In the genomic region with DNA sequence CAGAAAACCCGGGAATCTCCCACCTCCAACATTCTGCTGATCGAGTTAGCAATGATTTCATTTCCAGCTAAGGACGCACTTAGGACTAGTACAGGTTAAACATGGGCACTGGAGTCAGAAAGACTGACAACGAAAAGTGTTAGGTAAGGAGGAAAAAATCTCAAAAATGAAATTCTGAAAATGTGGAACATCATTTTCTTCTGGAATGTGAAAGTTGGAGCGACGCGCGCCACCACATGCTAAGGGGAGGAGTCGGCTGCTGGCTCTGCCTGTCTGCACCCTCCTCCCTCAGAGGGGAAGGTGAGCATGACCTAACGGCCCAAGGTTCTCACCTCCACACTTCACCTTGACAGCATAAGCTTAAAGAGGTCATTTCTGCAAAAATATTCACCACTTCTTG, we compare ENCODE assay signal across 41 cellular contexts.
"Had no signal": no experiment of that assay in that cellular context is flagged by ENCODE, and none has a peak within 500 bp of the region (broad histone marks: within the 10 kb centered on the region; RNA-seq: fewer than 3 reads in every experiment).

No MANE protein-coding gene starts in this region.

- H3K36me3 ChIP-seq: adrenal gland, ascending aorta, brain microvascular endothelial cell, breast epithelium, cardiac muscle cell had no signal

- H3K4me1 ChIP-seq: adrenal gland, ascending aorta, body of pancreas, breast epithelium had no signal

- DNase-seq: activated effector memory CD4-positive, alpha-beta T cell treated with anti-CD3 and anti-CD28 coated beads, Interleukin-2, amount 50 U/mL, for 16 hours; activated effector memory CD4-positive, alpha-beta T cell treated with Interleukin-2 at 50 U/mL for 16 hours; activated gamma-delta T cell; activated gamma-delta T cell treated with Interleukin-2 at 50 U/mL for 16 hours; activated naive CD4-positive, alpha-beta T cell; activated naive CD4-positive, alpha-beta T cell treated with anti-CD3 and anti-CD28 coated beads for 36 hours; activated naive CD4-positive, alpha-beta T cell treated with anti-CD3 and anti-CD28 coated beads, Interleukin-2, amount 10 ng/mL, durations not matched to agents 7 days and 5 days; activated naive CD4-positive, alpha-beta T cell treated with anti-CD3 and anti-CD28 coated beads, Interleukin-2, amount 50 U/mL, for 16 hours; activated naive CD4-positive, alpha-beta T cell treated with Interleukin-2 at 50 U/mL for 16 hours; activated naive CD8-positive, alpha-beta T cell treated with anti-CD3 and anti-CD28 coated beads for 36 hours; activated naive CD8-positive, alpha-beta T cell treated with anti-CD3 and anti-CD28 coated beads, Interleukin-2, amount 10 ng/mL, durations not matched to agents 7 days and 5 days; activated naive CD8-positive, alpha-beta T cell treated with anti-CD3 and anti-CD28 coated beads, Interleukin-2, amount 50 U/mL, for 24 hours; activated T-cell treated with anti-CD3 and anti-CD28 coated beads for 4 hours; activated T-cell treated with anti-CD3 and anti-CD28 coated beads, Interleukin-2, amount 50 U/mL, for 1 hour; activated T-cell treated with anti-CD3 and anti-CD28 coated beads, Interleukin-2, amount 50 U/mL, for 24 hours; activated T-cell treated with anti-CD3 and anti-CD28 coated beads, Interleukin-2, amount 50 U/mL, for 4 hours; activated T-cell treated with anti-CD3 and anti-CD28 coated beads, Interleukin-2, amount 50 U/mL, for 48 hours; activated T-cell treated with anti-CD3 and anti-CD28 coated beads, Interleukin-2, amount 50 U/mL, for 72 hours; adrenal gland; amniotic stem cell; amygdala; anterior cingulate cortex; aorta; body of pancreas; brain microvascular endothelial cell; caudate nucleus; central memory CD4-positive, alpha-beta T cell; cerebellar nuclear complex had no signal

- H3K4me3 Mint-ChIP-seq: activated naive CD4-positive, alpha-beta T cell treated with anti-CD3 and anti-CD28 coated beads for 36 hours; activated naive CD4-positive, alpha-beta T cell treated with anti-CD3 and anti-CD28 coated beads, Interleukin-2, amount 10 ng/mL, durations not matched to agents 7 days and 5 days; activated naive CD4-positive, alpha-beta T cell treated with anti-CD3 and anti-CD28 coated beads, Interleukin-2, amount 50 U/mL, for 24 hours; activated naive CD8-positive, alpha-beta T cell; activated naive CD8-positive, alpha-beta T cell treated with anti-CD3 and anti-CD28 coated beads for 36 hours; activated naive CD8-positive, alpha-beta T cell treated with anti-CD3 and anti-CD28 coated beads, Interleukin-2, amount 10 ng/mL, durations not matched to agents 7 days and 5 days; activated naive CD8-positive, alpha-beta T cell treated with anti-CD3 and anti-CD28 coated beads, Interleukin-2, amount 50 U/mL, for 24 hours; activated T-cell treated with anti-CD3 and anti-CD28 coated beads, Interleukin-2, amount 50 U/mL, for 24 hours; activated T-cell treated with anti-CD3 and anti-CD28 coated beads, Interleukin-2, amount 50 U/mL, for 4 hours; activated T-cell treated with anti-CD3 and anti-CD28 coated beads, Interleukin-2, amount 50 U/mL, for 72 hours; activated T-helper 1 cell treated with anti-CD3 and anti-CD28 coated beads, Interleukin-12 subunit alpha, Interleukin-12 subunit beta, Interleukin-2, Interleukin-4 antibody, amounts not matched to agents 30 ng/mL and 10 ng/mL and 1 ng/mL, durations not matched to agents 14 hours and 24 hours and 36 hours; activated T-helper 17 cell treated with anti-CD3 and anti-CD28 coated beads, Interleukin-2, amount 50 U/mL, for 72 hours; brain; central memory CD8-positive, alpha-beta T cell had no signal

- H3K36me3 Mint-ChIP-seq: activated naive CD4-positive, alpha-beta T cell treated with anti-CD3 and anti-CD28 coated beads, Interleukin-2, amount 10 ng/mL, durations not matched to agents 7 days and 5 days; activated naive CD4-positive, alpha-beta T cell treated with anti-CD3 and anti-CD28 coated beads, Interleukin-2, amount 50 U/mL, for 24 hours; activated naive CD8-positive, alpha-beta T cell; activated naive CD8-positive, alpha-beta T cell treated with anti-CD3 and anti-CD28 coated beads for 36 hours; activated naive CD8-positive, alpha-beta T cell treated with anti-CD3 and anti-CD28 coated beads, Interleukin-2, amount 10 ng/mL, durations not matched to agents 7 days and 5 days; brain had no signal

- H3K27me3 ChIP-seq: adrenal gland, ascending aorta, body of pancreas, brain microvascular endothelial cell, breast epithelium, cardiac muscle cell had no signal

- H3K27ac Mint-ChIP-seq: activated naive CD4-positive, alpha-beta T cell treated with anti-CD3 and anti-CD28 coated beads for 36 hours; activated naive CD4-positive, alpha-beta T cell treated with anti-CD3 and anti-CD28 coated beads, Interleukin-2, amount 10 ng/mL, durations not matched to agents 7 days and 5 days; activated naive CD4-positive, alpha-beta T cell treated with anti-CD3 and anti-CD28 coated beads, Interleukin-2, amount 50 U/mL, for 24 hours; activated naive CD4-positive, alpha-beta T cell treated with anti-CD3 and anti-CD28 coated beads, Interleukin-2, amount 50 U/mL, for 72 hours; activated naive CD8-positive, alpha-beta T cell; activated naive CD8-positive, alpha-beta T cell treated with anti-CD3 and anti-CD28 coated beads for 36 hours; activated naive CD8-positive, alpha-beta T cell treated with anti-CD3 and anti-CD28 coated beads, Interleukin-2, amount 10 ng/mL, durations not matched to agents 7 days and 5 days; activated naive CD8-positive, alpha-beta T cell treated with anti-CD3 and anti-CD28 coated beads, Interleukin-2, amount 50 U/mL, for 24 hours; activated T-cell treated with anti-CD3 and anti-CD28 coated beads, Interleukin-2, amount 50 U/mL, for 24 hours; activated T-cell treated with anti-CD3 and anti-CD28 coated beads, Interleukin-2, amount 50 U/mL, for 72 hours; activated T-helper 1 cell treated with anti-CD3 and anti-CD28 coated beads, Interleukin-12 subunit alpha, Interleukin-12 subunit beta, Interleukin-2, Interleukin-4 antibody, amounts not matched to agents 30 ng/mL and 10 ng/mL and 1 ng/mL, durations not matched to agents 14 hours and 24 hours and 36 hours; activated T-helper 17 cell treated with anti-CD3 and anti-CD28 coated beads, Interleukin-2, amount 50 U/mL, for 72 hours; activated T-helper 2 cell treated with anti-CD3 and anti-CD28 coated beads, Interferon-gamma antibody, Interleukin-2, Interleukin-4, amounts not matched to agents 10 μg/mL and 5 μg/mL and 100 μg/mL, durations not matched to agents 14 hours and 24 hours and 36 hours had no signal

- H3K4me3 ChIP-seq: adrenal gland, ascending aorta, body of pancreas, breast epithelium, cardiac muscle cell had no signal

- H3K4me1 Mint-ChIP-seq: activated naive CD4-positive, alpha-beta T cell treated with anti-CD3 and anti-CD28 coated beads, Interleukin-2, amount 10 ng/mL, durations not matched to agents 7 days and 5 days; activated naive CD4-positive, alpha-beta T cell treated with anti-CD3 and anti-CD28 coated beads, Interleukin-2, amount 50 U/mL, for 24 hours; activated naive CD8-positive, alpha-beta T cell treated with anti-CD3 and anti-CD28 coated beads for 36 hours; activated naive CD8-positive, alpha-beta T cell treated with anti-CD3 and anti-CD28 coated beads, Interleukin-2, amount 10 ng/mL, durations not matched to agents 7 days and 5 days; activated naive CD8-positive, alpha-beta T cell treated with anti-CD3 and anti-CD28 coated beads, Interleukin-2, amount 50 U/mL, for 24 hours; activated T-helper 17 cell treated with anti-CD3 and anti-CD28 coated beads, Interleukin-2, amount 50 U/mL, for 72 hours; central memory CD8-positive, alpha-beta T cell had no signal

- ATAC-seq: activated naive CD4-positive, alpha-beta T cell treated with anti-CD3 and anti-CD28 coated beads, Interleukin-2, amount 50 U/mL, for 72 hours; activated naive CD8-positive, alpha-beta T cell treated with anti-CD3 and anti-CD28 coated beads, Interleukin-2, amount 50 U/mL, for 24 hours; activated T-cell treated with anti-CD3 and anti-CD28 coated beads, Interleukin-2, amount 50 U/mL, for 4 hours; activated T-cell treated with anti-CD3 and anti-CD28 coated beads, Interleukin-2, amount 50 U/mL, for 72 hours; activated T-helper 17 cell treated with anti-CD3 and anti-CD28 coated beads, Interleukin-2, amount 50 U/mL, for 72 hours; body of pancreas had no signal

- FAIRE-seq: astrocyte, bronchial epithelial cell had no signal

- H3K27ac ChIP-seq: adrenal gland, ascending aorta, body of pancreas, brain microvascular endothelial cell, breast epithelium, cardiac muscle cell had no signal
